In the genomic region with DNA sequence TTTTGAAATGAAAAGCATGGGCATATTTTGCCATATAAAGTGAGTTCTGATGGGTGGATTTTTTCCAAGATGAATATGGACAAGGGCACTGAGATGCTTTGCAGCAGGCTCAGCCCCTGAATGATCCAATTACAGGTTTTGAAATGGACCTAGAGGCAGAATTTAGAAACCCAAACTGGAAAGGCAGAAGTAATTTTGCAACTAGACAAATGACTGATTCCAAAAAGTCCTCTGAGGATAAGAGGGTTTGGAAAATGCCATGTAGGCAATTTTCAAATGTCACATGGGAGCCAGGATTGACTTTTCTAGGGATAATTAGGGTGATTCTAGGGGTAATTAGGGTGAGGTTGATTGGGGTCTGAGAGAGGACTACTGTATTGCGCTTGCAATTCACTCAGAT, we compare ENCODE assay signal across 19 cellular contexts.
"Had no signal": no experiment of that assay in that cellular context is flagged by ENCODE, and none has a peak within 500 bp of the region (broad histone marks: within the 10 kb centered on the region; RNA-seq: fewer than 3 reads in every experiment).

No MANE protein-coding gene starts in this region.

- H3K4me1 ChIP-seq: colonic mucosa, foreskin keratinocyte, parathyroid adenoma, prostate gland had no signal

- H3K9me3 ChIP-seq: colonic mucosa, esophagus squamous epithelium, prostate gland, spleen, testis had no signal

- H3K4me3 ChIP-seq: colonic mucosa, esophagus squamous epithelium, hepatocyte, prostate gland, spleen, testis had no signal

- DNase-seq: colonic mucosa; dermis blood vessel endothelial cell; esophagus squamous epithelium; foreskin keratinocyte; head of caudate nucleus; left colon; mesendoderm; naive B cell; spleen; stimulated activated CD4-positive, alpha-beta T cell treated with anti-CD3 and anti-CD28 coated beads, Interleukin-15, amount 100 ng/mL, for 24 hours; stimulated activated CD4-positive, alpha-beta T cell treated with anti-CD3 and anti-CD28 coated beads, Interleukin-1b, Interleukin-23, amount 100 ng/mL, for 48 hours; stimulated activated CD4-positive, alpha-beta T cell treated with anti-CD3 and anti-CD28 coated beads, Interleukin-4, amount 100 ng/mL, for 24 hours; testis; trophoblast cell had no signal

- H3K4me2 ChIP-seq: hepatocyte had no signal

- H3K9ac ChIP-seq: parathyroid adenoma had no signal

- ATAC-seq: foreskin keratinocyte; left colon; sciatic nerve; stimulated activated memory B cell treated with anti-CD40 and anti-IgM and Interleukin-4, amounts not matched to agents 10 μg/mL and 1 μg/mL and 100 μg/mL, for 72 hours had no signal

- H3K27me3 ChIP-seq: colonic mucosa, esophagus squamous epithelium, foreskin keratinocyte, hepatocyte, spleen, testis had no signal

- H3K36me3 ChIP-seq: colonic mucosa, esophagus squamous epithelium, prostate gland, spleen had no signal

- H3K27ac ChIP-seq: colonic mucosa, foreskin keratinocyte, hepatocyte, parathyroid adenoma, prostate gland had no signal

- H3K79me2 ChIP-seq: hepatocyte, parathyroid adenoma had no signal

- H2AFZ ChIP-seq: hepatocyte, parathyroid adenoma had no signal
